Comparison of ENCODE assay signal across 36 cellular contexts in the genomic region with DNA sequence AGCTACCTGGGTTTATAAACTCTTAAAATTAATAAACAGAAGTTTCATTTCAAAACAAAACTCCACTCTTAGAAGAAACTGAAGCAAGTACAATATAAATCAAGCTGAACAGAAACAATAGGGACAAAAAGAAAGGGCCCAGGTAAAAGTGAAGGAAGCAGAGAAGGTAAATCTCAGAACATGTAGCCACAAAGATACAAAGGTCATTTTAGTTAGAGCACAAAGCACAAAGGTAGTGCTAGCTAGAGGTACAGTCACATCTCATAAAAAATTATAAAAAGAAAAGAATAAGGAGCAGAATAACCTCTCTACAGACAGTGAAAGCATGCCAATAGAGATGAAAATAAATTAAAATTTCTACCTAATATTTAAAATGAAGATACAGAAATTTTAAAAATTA.
DNase-seq lines count a peak whose midpoint lies in the region; ATAC-seq, FAIRE-seq and TF ChIP-seq lines count a peak whose summit lies in the region.
"Had no signal": no experiment of that assay in that cellular context is flagged by ENCODE, and none has a peak within 500 bp of the region (broad histone marks: within the 10 kb centered on the region; RNA-seq: fewer than 3 reads in every experiment).

No MANE protein-coding gene starts in this region.

- H3K9me3 ChIP-seq in mucosa of descending colon (no peaks in the 10 kb centered on the region), small intestine (ENCODE audit: control insufficient read depth, low read depth) (no peaks in the 10 kb centered on the region)
- H3K9me3 ChIP-seq: A549, BE2C, Caco-2 had no signal

- H3K36me3 ChIP-seq in mucosa of descending colon (ENCODE audit: low read depth) (no peaks in the 10 kb centered on the region), small intestine (ENCODE audit: control insufficient read depth in 2 of 2, insufficient read depth in 2 of 2, low read length in 2 of 2) (no peaks in the 10 kb centered on the region)
- H3K36me3 ChIP-seq: BE2C; BLaER1; BLaER1 treated with 17β-estradiol and CSF1 and Interleukin-3, amounts not matched to agents 10 nM and 100 nM had no signal

- H3K4me3 ChIP-seq in mucosa of descending colon (no peak overlapping the region), small intestine (ENCODE audit: low read depth in 1 of 2, low read length in 2 of 2) (no peak overlapping the region)
- H3K4me3 ChIP-seq: A549; BLaER1; BLaER1 treated with 17β-estradiol and CSF1 and Interleukin-3, amounts not matched to agents 10 nM and 100 nM had no signal

- H3K27ac ChIP-seq in small intestine (ENCODE audit: low read depth in 1 of 2, low read length in 1 of 2): no peak overlapping the region
- H3K27ac ChIP-seq: 22Rv1; A549; BLaER1; BLaER1 treated with 17β-estradiol and CSF1 and Interleukin-3, amounts not matched to agents 10 nM and 100 nM; C4-2B had no signal

- H3K4me1 ChIP-seq in mucosa of descending colon (ENCODE audit: low read depth): no peaks in the 10 kb centered on the region
- no peaks in the 10 kb centered on the region for H3K4me1 ChIP-seq in small intestine (ENCODE audit: control insufficient read depth in 2 of 2, insufficient read depth in 1 of 2, low read depth in 1 of 2, low read length in 1 of 2)
- H3K4me1 ChIP-seq: A549; BE2C; BLaER1; BLaER1 treated with 17β-estradiol and CSF1 and Interleukin-3, amounts not matched to agents 10 nM and 100 nM; Caco-2 had no signal

- H3K27ac Mint-ChIP-seq in mesothelial cell of epicardium: no peak overlapping the region
- H3K27ac Mint-ChIP-seq: B cell; CD14-positive monocyte; CD4-positive, alpha-beta memory T cell; CD4-positive, alpha-beta T cell; CD4-positive, CD25-positive, alpha-beta regulatory T cell; CD8-positive, alpha-beta memory T cell; CD8-positive, alpha-beta T cell had no signal

- ATAC-seq in left colon: peak; percentile 98
- peak; percentile 91 for ATAC-seq in mucosa of descending colon
- no peak for ATAC-seq in GM18867 (IDR thresholded peaks at IDR 0.05; ENCODE audit: unreplicated experiment)
- ATAC-seq: A549; CD8-positive, alpha-beta T cell had no signal

- intact Hi-C loops in left colon (cut with DNase I, micrococcal nuclease): no loop called here
- intact Hi-C loops in mucosa of descending colon (cut with DNase I, micrococcal nuclease): no loop called here

- no peaks in the 10 kb centered on the region for H3K27me3 ChIP-seq in small intestine (ENCODE audit: control insufficient read depth in 2 of 2, insufficient read depth in 2 of 2, low read length in 2 of 2)
- H3K27me3 ChIP-seq: BE2C; BLaER1; BLaER1 treated with 17β-estradiol and CSF1 and Interleukin-3, amounts not matched to agents 10 nM and 100 nM had no signal

- DNase-seq in HT-29 (ENCODE audit: low spot score) (peak; percentile 21), left colon (no peak), mucosa of descending colon (no peak), small intestine (peak; percentile 31), NCI-H524 treated with DMSO at 0.1 percent for 48 hours (lab: John Stamatoyannopoulos, UW) (no peak), NCI-H146 treated with DMSO at 0.1 percent for 48 hours (lab: John Stamatoyannopoulos, UW; ENCODE audit: unreplicated experiment) (no peak), mesothelial cell of epicardium (ENCODE audit: low spot score in 2 of 2, unreplicated experiment in 2 of 2) (no peak)
- DNase-seq: 8988T; ACHN; AML-193; BE2C; C1 segment of cervical spinal cord; Caco-2; Calu3; CD4-positive, alpha-beta memory T cell; CD4-positive, alpha-beta T cell; CD4-positive, CD25-positive, alpha-beta regulatory T cell; CD8-positive, alpha-beta memory T cell; CD8-positive, alpha-beta T cell; COR-L47; DMS 273 treated with DMSO at 0.1 percent for 48 hours; DMS153; DMS53; DMS79; DMS79 treated with DMSO at 0.1 percent for 48 hours; DND-41; EL had no signal

- H3K27me3 Mint-ChIP-seq in mesothelial cell of epicardium (ENCODE audit: low read depth): peaks cover 9% of the 10 kb centered on the region

- peaks cover 2% of the 10 kb centered on the region for H3K36me3 Mint-ChIP-seq in mesothelial cell of epicardium
- H3K36me3 Mint-ChIP-seq: CD14-positive monocyte; CD4-positive, CD25-positive, alpha-beta regulatory T cell; CD8-positive, alpha-beta memory T cell; CD8-positive, alpha-beta T cell had no signal

- H3K4me3 Mint-ChIP-seq in mesothelial cell of epicardium: no peak overlapping the region
- H3K4me3 Mint-ChIP-seq: B cell; CD14-positive monocyte; CD4-positive, alpha-beta memory T cell; CD4-positive, alpha-beta T cell; CD4-positive, CD25-positive, alpha-beta regulatory T cell; CD8-positive, alpha-beta memory T cell; CD8-positive, alpha-beta T cell had no signal

- FAIRE-seq in small intestine (lab: Jason Lieb, UNC): no peak
- FAIRE-seq: A549, D721Med had no signal

- peaks cover 15% of the 10 kb centered on the region for H3K9me3 Mint-ChIP-seq in mesothelial cell of epicardium
- H3K9me3 Mint-ChIP-seq: CD8-positive, alpha-beta T cell had no signal

- TF ChIP-seq CTCF in mucosa of descending colon (IDR thresholded peaks at IDR 0.05): no peak
- no peak for TF ChIP-seq CTCF in mesothelial cell of epicardium (IDR thresholded peaks at IDR 0.05; ENCODE audit: unreplicated experiment)

- H3K4me1 Mint-ChIP-seq in mesothelial cell of epicardium: no peaks in the 10 kb centered on the region
- H3K4me1 Mint-ChIP-seq: B cell; CD14-positive monocyte; CD4-positive, alpha-beta memory T cell; CD4-positive, CD25-positive, alpha-beta regulatory T cell; CD8-positive, alpha-beta memory T cell had no signal

Comparison
In these comparisons a context has a peak if more than half of its experiments do, and no peak if none do; other contexts are left out.
1. DNase-seq: peak in HT-29 (single experiment) and small intestine (single experiment); none in left colon (0 of 2), mucosa of descending colon (0 of 3), NCI-H524 treated with DMSO at 0.1 percent for 48 hours (single experiment), NCI-H146 treated with DMSO at 0.1 percent for 48 hours (single experiment) and mesothelial cell of epicardium (0 of 2).